ENCODE assay signal across 1 cellular context in the genomic region with DNA sequence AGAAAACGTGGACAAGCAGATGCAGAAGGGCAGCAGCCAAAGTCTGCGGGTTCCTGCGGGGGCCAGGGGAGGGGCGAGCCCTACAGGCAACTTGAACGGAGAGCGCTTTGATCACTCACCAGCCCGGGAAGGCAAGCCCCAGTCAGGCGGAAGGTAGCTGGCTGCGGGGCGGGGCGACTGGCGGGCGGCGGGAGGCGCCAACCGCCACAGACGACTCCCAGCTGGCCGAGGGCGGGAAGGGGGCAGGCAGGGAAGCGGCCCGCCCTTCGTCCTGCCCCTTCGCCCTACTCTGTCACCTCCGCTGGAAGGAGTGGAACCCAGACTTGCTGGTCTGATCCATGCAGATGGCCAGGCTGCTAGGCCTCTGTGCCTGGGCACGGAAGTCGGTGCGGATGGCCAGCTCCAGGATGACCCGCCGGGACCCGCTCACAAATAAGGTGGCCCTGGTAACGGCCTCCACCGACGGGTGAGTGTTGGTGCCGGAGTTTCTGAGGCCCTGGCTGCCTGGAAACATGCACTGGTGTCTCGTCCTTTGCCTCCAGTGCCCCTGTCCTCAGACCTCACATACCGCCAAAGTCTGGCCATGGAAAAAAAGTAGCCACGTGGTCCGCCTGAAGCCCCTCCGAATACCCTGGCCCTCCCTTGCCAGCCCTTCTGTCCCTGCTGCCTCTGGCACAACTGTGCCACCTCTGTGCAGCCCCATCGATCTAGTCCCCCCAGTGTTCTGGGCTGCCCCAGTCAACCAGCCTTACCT.
A peak's percentile ranks its signal among the peaks of the same experiment; 100 is the strongest.
TF ChIP-seq lines count a peak whose summit lies in the region.
"Not testable (repeated sequence)": the region's sequence is repeated elsewhere in the genome, so short reads cannot be mapped to it uniquely, and the experiment has no call there.

A gene (plus strand): TSS at position 320 of the 754 bp plus-strand sequence. CDS start 19 bp downstream, at position 339.

TF ChIP-seq in HepG2, 621 proteins besides CTCF, POLR2A, EP300 and RAD21 (continued from another document and continues in another):
- TF ChIP-seq ZSCAN31 (CRISPR knock-in tag; IDR thresholded peaks at IDR 0.05; ENCODE audit: low read depth): peak; percentile 57; the same call in 1 of the 2 replicates
- peak; percentile 98; the same call in 1 of the 2 replicates for TF ChIP-seq ZNF839 (CRISPR knock-in tag; IDR thresholded peaks at IDR 0.05; ENCODE audit: borderline replicate concordance)
- peak; percentile 99 for TF ChIP-seq ZFX (CRISPR knock-in tag; IDR thresholded peaks at IDR 0.05; ENCODE audit: low read depth)
- peak; percentile 97 for TF ChIP-seq ZNF225 (CRISPR knock-in tag; IDR thresholded peaks at IDR 0.05)
- peak; percentile 98 for TF ChIP-seq ZKSCAN5 (CRISPR knock-in tag; IDR thresholded peaks at IDR 0.05)
- peak; percentile 49; the same call in 1 of the 2 replicates for TF ChIP-seq ZNF777 (CRISPR knock-in tag; IDR thresholded peaks at IDR 0.05)
- TF ChIP-seq AGO1 (IDR thresholded peaks at IDR 0.05; ENCODE audit: low read depth, low read length, poor library complexity, severe bottlenecking): peak; percentile 74
- peak; percentile 98 for TF ChIP-seq CBX1 (IDR thresholded peaks at IDR 0.05; ENCODE audit: low read depth)
- TF ChIP-seq FOSL2 (CRISPR knock-in tag; IDR thresholded peaks at IDR 0.05): peak; percentile 36
- not testable (repeated sequence) for TF ChIP-seq SOX13, NR2F6, NONO (IDR thresholded peaks at IDR 0.05)
- peak in 1 of 2 experiments; percentile 50; a peak in 2 of 4 replicates for TF ChIP-seq SOX13 (CRISPR knock-in tag; conservative IDR thresholded peaks at IDR 0.05 in 1 of 2, IDR thresholded peaks at IDR 0.05 in 1 of 2)
- TF ChIP-seq ZNF670 (CRISPR knock-in tag; IDR thresholded peaks at IDR 0.05; ENCODE audit: borderline replicate concordance): peak; percentile 70; the same call in 1 of the 2 replicates
- TF ChIP-seq, protein P1, sequence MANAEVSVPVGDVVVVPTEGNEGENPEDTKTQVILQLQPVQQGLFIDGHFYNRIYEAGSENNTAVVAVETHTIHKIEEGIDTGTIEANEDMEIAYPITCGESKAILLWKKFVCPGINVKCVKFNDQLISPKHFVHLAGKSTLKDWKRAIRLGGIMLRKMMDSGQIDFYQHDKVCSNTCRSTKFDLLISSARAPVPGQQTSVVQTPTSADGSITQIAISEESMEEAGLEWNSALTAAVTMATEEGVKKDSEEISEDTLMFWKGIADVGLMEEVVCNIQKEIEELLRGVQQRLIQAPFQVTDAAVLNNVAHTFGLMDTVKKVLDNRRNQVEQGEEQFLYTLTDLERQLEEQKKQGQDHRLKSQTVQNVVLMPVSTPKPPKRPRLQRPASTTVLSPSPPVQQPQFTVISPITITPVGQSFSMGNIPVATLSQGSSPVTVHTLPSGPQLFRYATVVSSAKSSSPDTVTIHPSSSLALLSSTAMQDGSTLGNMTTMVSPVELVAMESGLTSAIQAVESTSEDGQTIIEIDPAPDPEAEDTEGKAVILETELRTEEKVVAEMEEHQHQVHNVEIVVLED (CRISPR knock-in tag; IDR thresholded peaks at IDR 0.05; ENCODE audit: borderline replicate concordance): peak; percentile 79
- peak; percentile 97 for TF ChIP-seq ZNF747 (CRISPR knock-in tag; IDR thresholded peaks at IDR 0.05; ENCODE audit: borderline replicate concordance)
- 0 out of 2 replicates have a peak, but pooled peaks have one; percentile 35 for TF ChIP-seq KLF11 (CRISPR knock-in tag; IDR thresholded peaks at IDR 0.05)
- peak; percentile 32; the same call in 1 of the 2 replicates for TF ChIP-seq FOXO1 (CRISPR knock-in tag; IDR thresholded peaks at IDR 0.05)
- 0 out of 2 replicates have a peak, but pooled peaks have one; percentile 27 for TF ChIP-seq ZNF510 (CRISPR knock-in tag; IDR thresholded peaks at IDR 0.05; ENCODE audit: low read depth)
- TF ChIP-seq, protein P2, sequence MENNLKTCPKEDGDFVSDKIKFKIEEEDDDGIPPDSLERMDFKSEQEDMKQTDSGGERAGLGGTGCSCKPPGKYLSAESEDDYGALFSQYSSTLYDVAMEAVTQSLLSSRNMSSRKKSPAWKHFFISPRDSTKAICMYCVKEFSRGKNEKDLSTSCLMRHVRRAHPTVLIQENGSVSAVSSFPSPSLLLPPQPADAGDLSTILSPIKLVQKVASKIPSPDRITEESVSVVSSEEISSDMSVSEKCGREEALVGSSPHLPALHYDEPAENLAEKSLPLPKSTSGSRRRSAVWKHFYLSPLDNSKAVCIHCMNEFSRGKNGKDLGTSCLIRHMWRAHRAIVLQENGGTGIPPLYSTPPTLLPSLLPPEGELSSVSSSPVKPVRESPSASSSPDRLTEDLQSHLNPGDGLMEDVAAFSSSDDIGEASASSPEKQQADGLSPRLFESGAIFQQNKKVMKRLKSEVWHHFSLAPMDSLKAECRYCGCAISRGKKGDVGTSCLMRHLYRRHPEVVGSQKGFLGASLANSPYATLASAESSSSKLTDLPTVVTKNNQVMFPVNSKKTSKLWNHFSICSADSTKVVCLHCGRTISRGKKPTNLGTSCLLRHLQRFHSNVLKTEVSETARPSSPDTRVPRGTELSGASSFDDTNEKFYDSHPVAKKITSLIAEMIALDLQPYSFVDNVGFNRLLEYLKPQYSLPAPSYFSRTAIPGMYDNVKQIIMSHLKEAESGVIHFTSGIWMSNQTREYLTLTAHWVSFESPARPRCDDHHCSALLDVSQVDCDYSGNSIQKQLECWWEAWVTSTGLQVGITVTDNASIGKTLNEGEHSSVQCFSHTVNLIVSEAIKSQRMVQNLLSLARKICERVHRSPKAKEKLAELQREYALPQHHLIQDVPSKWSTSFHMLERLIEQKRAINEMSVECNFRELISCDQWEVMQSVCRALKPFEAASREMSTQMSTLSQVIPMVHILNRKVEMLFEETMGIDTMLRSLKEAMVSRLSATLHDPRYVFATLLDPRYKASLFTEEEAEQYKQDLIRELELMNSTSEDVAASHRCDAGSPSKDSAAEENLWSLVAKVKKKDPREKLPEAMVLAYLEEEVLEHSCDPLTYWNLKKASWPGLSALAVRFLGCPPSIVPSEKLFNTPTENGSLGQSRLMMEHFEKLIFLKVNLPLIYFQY (CRISPR knock-in tag; IDR thresholded peaks at IDR 0.05; ENCODE audit: borderline replicate concordance): peak; percentile 65; the same call in 1 of the 2 replicates
- TF ChIP-seq, protein P3, sequence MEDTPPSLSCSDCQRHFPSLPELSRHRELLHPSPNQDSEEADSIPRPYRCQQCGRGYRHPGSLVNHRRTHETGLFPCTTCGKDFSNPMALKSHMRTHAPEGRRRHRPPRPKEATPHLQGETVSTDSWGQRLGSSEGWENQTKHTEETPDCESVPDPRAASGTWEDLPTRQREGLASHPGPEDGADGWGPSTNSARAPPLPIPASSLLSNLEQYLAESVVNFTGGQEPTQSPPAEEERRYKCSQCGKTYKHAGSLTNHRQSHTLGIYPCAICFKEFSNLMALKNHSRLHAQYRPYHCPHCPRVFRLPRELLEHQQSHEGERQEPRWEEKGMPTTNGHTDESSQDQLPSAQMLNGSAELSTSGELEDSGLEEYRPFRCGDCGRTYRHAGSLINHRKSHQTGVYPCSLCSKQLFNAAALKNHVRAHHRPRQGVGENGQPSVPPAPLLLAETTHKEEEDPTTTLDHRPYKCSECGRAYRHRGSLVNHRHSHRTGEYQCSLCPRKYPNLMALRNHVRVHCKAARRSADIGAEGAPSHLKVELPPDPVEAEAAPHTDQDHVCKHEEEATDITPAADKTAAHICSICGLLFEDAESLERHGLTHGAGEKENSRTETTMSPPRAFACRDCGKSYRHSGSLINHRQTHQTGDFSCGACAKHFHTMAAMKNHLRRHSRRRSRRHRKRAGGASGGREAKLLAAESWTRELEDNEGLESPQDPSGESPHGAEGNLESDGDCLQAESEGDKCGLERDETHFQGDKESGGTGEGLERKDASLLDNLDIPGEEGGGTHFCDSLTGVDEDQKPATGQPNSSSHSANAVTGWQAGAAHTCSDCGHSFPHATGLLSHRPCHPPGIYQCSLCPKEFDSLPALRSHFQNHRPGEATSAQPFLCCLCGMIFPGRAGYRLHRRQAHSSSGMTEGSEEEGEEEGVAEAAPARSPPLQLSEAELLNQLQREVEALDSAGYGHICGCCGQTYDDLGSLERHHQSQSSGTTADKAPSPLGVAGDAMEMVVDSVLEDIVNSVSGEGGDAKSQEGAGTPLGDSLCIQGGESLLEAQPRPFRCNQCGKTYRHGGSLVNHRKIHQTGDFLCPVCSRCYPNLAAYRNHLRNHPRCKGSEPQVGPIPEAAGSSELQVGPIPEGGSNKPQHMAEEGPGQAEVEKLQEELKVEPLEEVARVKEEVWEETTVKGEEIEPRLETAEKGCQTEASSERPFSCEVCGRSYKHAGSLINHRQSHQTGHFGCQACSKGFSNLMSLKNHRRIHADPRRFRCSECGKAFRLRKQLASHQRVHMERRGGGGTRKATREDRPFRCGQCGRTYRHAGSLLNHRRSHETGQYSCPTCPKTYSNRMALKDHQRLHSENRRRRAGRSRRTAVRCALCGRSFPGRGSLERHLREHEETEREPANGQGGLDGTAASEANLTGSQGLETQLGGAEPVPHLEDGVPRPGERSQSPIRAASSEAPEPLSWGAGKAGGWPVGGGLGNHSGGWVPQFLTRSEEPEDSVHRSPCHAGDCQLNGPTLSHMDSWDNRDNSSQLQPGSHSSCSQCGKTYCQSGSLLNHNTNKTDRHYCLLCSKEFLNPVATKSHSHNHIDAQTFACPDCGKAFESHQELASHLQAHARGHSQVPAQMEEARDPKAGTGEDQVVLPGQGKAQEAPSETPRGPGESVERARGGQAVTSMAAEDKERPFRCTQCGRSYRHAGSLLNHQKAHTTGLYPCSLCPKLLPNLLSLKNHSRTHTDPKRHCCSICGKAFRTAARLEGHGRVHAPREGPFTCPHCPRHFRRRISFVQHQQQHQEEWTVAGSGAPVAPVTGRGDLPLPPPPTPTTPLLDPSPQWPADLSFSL (CRISPR knock-in tag; IDR thresholded peaks at IDR 0.05): peak; percentile 80
- TF ChIP-seq, protein P4, sequence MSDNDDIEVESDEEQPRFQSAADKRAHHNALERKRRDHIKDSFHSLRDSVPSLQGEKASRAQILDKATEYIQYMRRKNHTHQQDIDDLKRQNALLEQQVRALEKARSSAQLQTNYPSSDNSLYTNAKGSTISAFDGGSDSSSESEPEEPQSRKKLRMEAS (IDR thresholded peaks at IDR 0.05): peak; percentile 88
- peak; percentile 70 for TF ChIP-seq SP2 (CRISPR knock-in tag; IDR thresholded peaks at IDR 0.05)
- TF ChIP-seq NFE2L1 (CRISPR knock-in tag; IDR thresholded peaks at IDR 0.05; ENCODE audit: borderline replicate concordance): peak; percentile 88; the same call in 1 of the 2 replicates
- TF ChIP-seq, protein P5, sequence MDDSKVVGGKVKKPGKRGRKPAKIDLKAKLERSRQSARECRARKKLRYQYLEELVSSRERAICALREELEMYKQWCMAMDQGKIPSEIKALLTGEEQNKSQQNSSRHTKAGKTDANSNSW (CRISPR knock-in tag; IDR thresholded peaks at IDR 0.05; ENCODE audit: borderline replicate concordance): peak; percentile 90; the same call in 1 of the 2 replicates
- peak; percentile 83 for TF ChIP-seq ZNF292 (CRISPR knock-in tag; IDR thresholded peaks at IDR 0.05; ENCODE audit: borderline replicate concordance, low read depth)
- 0 out of 2 replicates have a peak, but pooled peaks have one; percentile 61 for TF ChIP-seq XBP1 (CRISPR knock-in tag; IDR thresholded peaks at IDR 0.05)
- TF ChIP-seq ARNT2 (CRISPR knock-in tag; IDR thresholded peaks at IDR 0.05; ENCODE audit: low read depth): peak; percentile 94
- TF ChIP-seq, protein P6, sequence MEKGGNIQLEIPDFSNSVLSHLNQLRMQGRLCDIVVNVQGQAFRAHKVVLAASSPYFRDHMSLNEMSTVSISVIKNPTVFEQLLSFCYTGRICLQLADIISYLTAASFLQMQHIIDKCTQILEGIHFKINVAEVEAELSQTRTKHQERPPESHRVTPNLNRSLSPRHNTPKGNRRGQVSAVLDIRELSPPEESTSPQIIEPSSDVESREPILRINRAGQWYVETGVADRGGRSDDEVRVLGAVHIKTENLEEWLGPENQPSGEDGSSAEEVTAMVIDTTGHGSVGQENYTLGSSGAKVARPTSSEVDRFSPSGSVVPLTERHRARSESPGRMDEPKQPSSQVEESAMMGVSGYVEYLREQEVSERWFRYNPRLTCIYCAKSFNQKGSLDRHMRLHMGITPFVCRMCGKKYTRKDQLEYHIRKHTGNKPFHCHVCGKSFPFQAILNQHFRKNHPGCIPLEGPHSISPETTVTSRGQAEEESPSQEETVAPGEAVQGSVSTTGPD (CRISPR knock-in tag; IDR thresholded peaks at IDR 0.05): peak; percentile 70; the same call in 1 of the 2 replicates
- TF ChIP-seq CC2D1A (CRISPR knock-in tag; IDR thresholded peaks at IDR 0.05): 0 out of 2 replicates have a peak, but pooled peaks have one; percentile 2
- peak; percentile 88 for TF ChIP-seq ZFP41 (CRISPR knock-in tag; IDR thresholded peaks at IDR 0.05; ENCODE audit: borderline replicate concordance)
- TF ChIP-seq ZNF230 (CRISPR knock-in tag; IDR thresholded peaks at IDR 0.05): peak; percentile 67; the same call in 1 of the 2 replicates
- TF ChIP-seq NR2F6 (CRISPR knock-in tag; IDR thresholded peaks at IDR 0.05): peak; percentile 75; the same call in 1 of the 2 replicates
- TF ChIP-seq NONO (CRISPR knock-in tag; conservative IDR thresholded peaks at IDR 0.05): peak; percentile 75
- TF ChIP-seq, protein P7, sequence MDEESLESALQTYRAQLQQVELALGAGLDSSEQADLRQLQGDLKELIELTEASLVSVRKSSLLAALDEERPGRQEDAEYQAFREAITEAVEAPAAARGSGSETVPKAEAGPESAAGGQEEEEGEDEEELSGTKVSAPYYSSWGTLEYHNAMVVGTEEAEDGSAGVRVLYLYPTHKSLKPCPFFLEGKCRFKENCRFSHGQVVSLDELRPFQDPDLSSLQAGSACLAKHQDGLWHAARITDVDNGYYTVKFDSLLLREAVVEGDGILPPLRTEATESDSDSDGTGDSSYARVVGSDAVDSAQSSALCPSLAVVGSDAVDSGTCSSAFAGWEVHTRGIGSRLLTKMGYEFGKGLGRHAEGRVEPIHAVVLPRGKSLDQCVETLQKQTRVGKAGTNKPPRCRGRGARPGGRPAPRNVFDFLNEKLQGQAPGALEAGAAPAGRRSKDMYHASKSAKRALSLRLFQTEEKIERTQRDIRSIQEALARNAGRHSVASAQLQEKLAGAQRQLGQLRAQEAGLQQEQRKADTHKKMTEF (CRISPR knock-in tag; IDR thresholded peaks at IDR 0.05): peak; percentile 81
- peak; percentile 97 for TF ChIP-seq ZNF136 (CRISPR knock-in tag; IDR thresholded peaks at IDR 0.05; ENCODE audit: low read depth)
- TF ChIP-seq, protein P8, sequence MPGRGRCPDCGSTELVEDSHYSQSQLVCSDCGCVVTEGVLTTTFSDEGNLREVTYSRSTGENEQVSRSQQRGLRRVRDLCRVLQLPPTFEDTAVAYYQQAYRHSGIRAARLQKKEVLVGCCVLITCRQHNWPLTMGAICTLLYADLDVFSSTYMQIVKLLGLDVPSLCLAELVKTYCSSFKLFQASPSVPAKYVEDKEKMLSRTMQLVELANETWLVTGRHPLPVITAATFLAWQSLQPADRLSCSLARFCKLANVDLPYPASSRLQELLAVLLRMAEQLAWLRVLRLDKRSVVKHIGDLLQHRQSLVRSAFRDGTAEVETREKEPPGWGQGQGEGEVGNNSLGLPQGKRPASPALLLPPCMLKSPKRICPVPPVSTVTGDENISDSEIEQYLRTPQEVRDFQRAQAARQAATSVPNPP (CRISPR knock-in tag; IDR thresholded peaks at IDR 0.05): 0 out of 2 replicates have a peak, but pooled peaks have one; percentile 55
- TF ChIP-seq TSC22D2 (CRISPR knock-in tag; IDR thresholded peaks at IDR 0.05; ENCODE audit: borderline replicate concordance): peak; percentile 36; the same call in 1 of the 2 replicates
- peak; percentile 34; the same call in 1 of the 2 replicates for TF ChIP-seq ZNF460 (CRISPR knock-in tag; IDR thresholded peaks at IDR 0.05; ENCODE audit: borderline replicate concordance)
- 0 out of 2 replicates have a peak, but pooled peaks have one; percentile 68 for TF ChIP-seq SIN3A (IDR thresholded peaks at IDR 0.05; ENCODE audit: borderline replicate concordance, low read depth, low read length)
